ENCODE assay signal across 8 cellular contexts in the genomic region with DNA sequence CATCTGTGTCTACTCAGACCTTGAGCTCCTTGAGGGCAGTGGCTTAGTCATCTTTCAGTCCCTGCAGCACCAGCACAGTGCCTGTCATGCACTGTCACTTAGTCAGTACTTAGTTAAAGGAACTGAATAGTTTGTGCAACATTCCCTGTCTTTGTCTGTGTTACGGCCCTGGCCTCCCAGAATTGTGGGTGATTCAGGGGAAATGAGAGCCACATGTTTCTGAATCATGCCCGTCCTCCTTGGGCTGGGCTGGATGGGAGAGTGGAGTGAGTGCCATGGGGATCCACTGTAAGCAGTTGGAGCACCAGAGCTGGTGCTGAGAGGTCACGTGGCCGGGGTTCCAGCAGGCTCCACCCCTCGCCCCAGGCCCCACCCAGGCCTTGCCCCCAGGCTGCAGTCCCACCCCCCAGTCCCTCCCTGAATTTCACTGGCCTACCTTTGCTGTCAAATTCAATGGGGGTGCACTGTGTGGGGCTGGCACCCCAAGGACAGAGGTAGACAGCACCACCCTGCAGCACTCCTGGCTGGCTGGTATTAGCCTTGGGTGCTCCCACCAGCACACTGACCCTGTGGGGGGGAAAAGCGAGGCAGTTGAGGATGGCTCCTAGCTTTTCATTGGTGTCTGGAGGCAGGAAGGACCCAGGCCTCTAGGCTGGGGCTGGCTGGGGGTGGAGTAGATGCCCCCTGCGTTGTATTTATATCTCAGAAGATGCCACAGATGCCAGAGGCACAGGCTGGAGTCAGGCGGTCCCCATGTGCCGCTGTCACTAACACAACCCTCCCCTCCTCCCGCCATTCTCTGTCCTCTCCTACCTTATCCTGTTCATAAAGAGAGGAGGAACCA. TPM values are rescaled to one million over a fixed set of nuclear protein-coding genes. Genes with fewer than 3 reads are reported as not detected.
DNase-seq lines count a peak whose midpoint lies in the region; ATAC-seq and TF ChIP-seq lines count a peak whose summit lies in the region.

No MANE protein-coding gene starts in this region.

- TF ChIP-seq POLR2A in gastroesophageal sphincter (IDR thresholded peaks at IDR 0.05) = no peak

- DNase-seq in AG09309 (ENCODE audit: low read depth) (peak; percentile 94), NAMALWA (ENCODE audit: low spot score) (peak; percentile 42), NCI-H526 (lab: John Stamatoyannopoulos, UW) (no peak), LoVo (ENCODE audit: low spot score) (no peak)
- DNase-seq in activated T-helper 9 cell treated with anti-CD3 and anti-CD28 coated beads, Interleukin-2, amount 50 U/mL, for 16 hours (ENCODE audit: low read depth) = peak; percentile 28

- peak; percentile 85 for ATAC-seq in gastroesophageal sphincter
- ATAC-seq in GM19463 (IDR thresholded peaks at IDR 0.05; ENCODE audit: unreplicated experiment) = no peak

- H3K27me3 ChIP-seq in gastroesophageal sphincter (no peaks in the 10 kb centered on the region), skeletal muscle satellite cell (ENCODE audit: control insufficient read depth, insufficient read depth, low read length) (no peaks in the 10 kb centered on the region)

- WGBS in gastroesophageal sphincter (ENCODE audit: low coverage in 1 of 2), 2 donors = 19 to 50% methylated on average over 1 to 2 of the region's 10 CpGs

- H3K9me3 ChIP-seq in gastroesophageal sphincter = no peaks in the 10 kb centered on the region
- no peaks in the 10 kb centered on the region for H3K9me3 ChIP-seq in skeletal muscle satellite cell (replicated peaks; ENCODE audit: low read length)

- H3K27ac ChIP-seq in gastroesophageal sphincter = peak overlapping the region in 3 of 4 donors; percentile 78 to 97 (median 95)

- TF ChIP-seq CTCF in AG09309 (IDR thresholded peaks at IDR 0.05; ENCODE audit: control insufficient read depth, insufficient read depth, low read depth, low read length, missing control alignments) = no peak
- no peak for TF ChIP-seq CTCF in gastroesophageal sphincter (IDR thresholded peaks at IDR 0.05)

- H3K36me3 ChIP-seq in gastroesophageal sphincter = peaks cover 0 to 58% of the 10 kb centered on the region in 2 donors
- H3K36me3 ChIP-seq in skeletal muscle satellite cell (ENCODE audit: insufficient read depth, low read length) = peaks cover 68% of the 10 kb centered on the region

- H3K4me1 ChIP-seq in gastroesophageal sphincter = peaks cover 0 to 96% (median 36%) of the 10 kb centered on the region in 3 donors
- peaks cover 56% of the 10 kb centered on the region for H3K4me1 ChIP-seq in skeletal muscle satellite cell (ENCODE audit: control insufficient read depth, insufficient read depth, low read length)

- H3K4me3 ChIP-seq in AG09309 (ENCODE audit: control insufficient read depth, low read depth, low read length) (no peak overlapping the region), gastroesophageal sphincter (peak overlapping the region in 1 of 2 donors; percentile 99), skeletal muscle satellite cell (ENCODE audit: low read length) (peak overlapping the region; percentile 27)

- peak overlapping the region; percentile 70 for H3K9ac ChIP-seq in skeletal muscle satellite cell (ENCODE audit: low read depth, low read length)

- H3K4me2 ChIP-seq in skeletal muscle satellite cell (ENCODE audit: low read length) = peak overlapping the region; percentile 98

- TF ChIP-seq EP300 in gastroesophageal sphincter (IDR thresholded peaks at IDR 0.05) = no peak

RNA-seq across cellular contexts. Expression of a gene that starts 7.4 kb away (rescaled TPM):
- total RNA-seq in gastroesophageal sphincter = 100 to 1,000 TPM; 141 to 908 (median 220) TPM
- total RNA-seq in skeletal muscle satellite cell (2012; rRNA removed) = 794 and 1,056 TPM in 2 replicates

RNA-seq across cellular contexts. Expression of a gene that starts 27.1 kb away (rescaled TPM):
- 10 to 100 TPM in 3 of 4 donors, 1 to 10 TPM in 1; 7.5 to 28.0 (median 19.5) TPM for total RNA-seq in gastroesophageal sphincter
- 1.0 and 1.3 TPM in 2 replicates for total RNA-seq in skeletal muscle satellite cell (2012; rRNA removed)

RNA-seq across cellular contexts. Expression of a gene that starts 47.3 kb away (rescaled TPM):
- under 1 TPM in 1 of 4 donors, not detected in 3; 0.54 TPM for total RNA-seq in gastroesophageal sphincter
- total RNA-seq in skeletal muscle satellite cell (2012; rRNA removed) = under 0.01 TPM in 1 of 2 replicates, not detected in the other

Comparison
In these comparisons a context has a peak if more than half of its experiments do, and no peak if none do; other contexts are left out.
1. DNase-seq: peak in AG09309 (single experiment), NAMALWA (single experiment) and activated T-helper 9 cell treated with anti-CD3 and anti-CD28 coated beads, Interleukin-2, amount 50 U/mL, for 16 hours (single experiment); none in NCI-H526 (0 of 2) and LoVo (single experiment).